ENCODE assay signal across 10 cellular contexts in genomic region chr22:39299829-39300178, GRCh38. TPM values are rescaled to one million over a fixed set of nuclear protein-coding genes. Genes with fewer than 3 reads are reported as not detected.
DNase-seq lines count a peak whose midpoint lies in the region; ATAC-seq and TF ChIP-seq lines count a peak whose summit lies in the region.
"Had no signal": no experiment of that assay in that cellular context is flagged by ENCODE, and none has a peak within 500 bp of the region (broad histone marks: within the 10 kb centered on the region; RNA-seq: fewer than 3 reads in every experiment).

No MANE protein-coding gene starts in this region.

- ATAC-seq in Right ventricle myocardium superior (ENCODE audit: poor library complexity) = peak; percentile 52
- no peak for ATAC-seq in GM21360 (IDR thresholded peaks at IDR 0.05; ENCODE audit: unreplicated experiment)
- ATAC-seq in GM21367 (IDR thresholded peaks at IDR 0.05; ENCODE audit: unreplicated experiment) = no peak

- H3K4me3 ChIP-seq in NT2/D1 (ENCODE audit: insufficient read length, low read depth) (no peak overlapping the region), parathyroid adenoma (ENCODE audit: low read depth, low read length) (no peak overlapping the region)

- H3K4me1 ChIP-seq in NT2/D1 (ENCODE audit: insufficient read depth, insufficient read length) (peaks cover 15% of the 10 kb centered on the region), parathyroid adenoma (peaks cover 13% of the 10 kb centered on the region)

- no peaks in the 10 kb centered on the region for H3K79me2 ChIP-seq in parathyroid adenoma

- H3K9me3 ChIP-seq in NT2/D1 (ENCODE audit: insufficient read depth, low read length) = no peaks in the 10 kb centered on the region
- no peaks in the 10 kb centered on the region for H3K9me3 ChIP-seq in parathyroid adenoma (ENCODE audit: control insufficient read depth, low read length)

- H3K36me3 ChIP-seq in NT2/D1 (ENCODE audit: insufficient read depth, insufficient read length, low read length) (no peaks in the 10 kb centered on the region), parathyroid adenoma (ENCODE audit: control insufficient read depth, insufficient read depth, low read length) (no peaks in the 10 kb centered on the region)

- peak overlapping the region; percentile 56 for H2AFZ ChIP-seq in parathyroid adenoma

- DNase-seq in EL (peak; percentile 67), NT2/D1 (ENCODE audit: low read depth, low spot score) (no peak), Right ventricle myocardium superior (no peak), GM10266 (ENCODE audit: extremely low spot score) (no peak)
- DNase-seq in activated effector memory CD4-positive, alpha-beta T cell treated with anti-CD3 and anti-CD28 coated beads, Interleukin-2, amount 50 U/mL, for 16 hours = no peak
- DNase-seq: stimulated activated CD4-positive, alpha-beta T cell treated with anti-CD3 and anti-CD28 coated beads, Interleukin-15, amount 100 ng/mL, for 24 hours had no signal

- TF ChIP-seq CTCF in parathyroid adenoma (IDR thresholded peaks at IDR 0.05) (no peak), GM10266 (IDR thresholded peaks at IDR 0.05; ENCODE audit: control insufficient read depth, insufficient read depth, low read depth, missing control alignments) (no peak)

- intact Hi-C loops in Right ventricle myocardium superior (cut with DNase I) = loop anchor here (5.0 kb wide), 1 partner anchor 68 kb away; no protein-coding TSS in a partner anchor

- no peak overlapping the region for H3K27ac ChIP-seq in parathyroid adenoma

- no peaks in the 10 kb centered on the region for H3K27me3 ChIP-seq in NT2/D1 (ENCODE audit: insufficient read depth, insufficient read length)
- no peaks in the 10 kb centered on the region for H3K27me3 ChIP-seq in parathyroid adenoma (ENCODE audit: control insufficient read depth, insufficient read depth, low read length)

- peak overlapping the region; percentile 50 for H3K4me2 ChIP-seq in parathyroid adenoma (ENCODE audit: low read length)

- H3K9ac ChIP-seq in NT2/D1 (ENCODE audit: insufficient read length, low read depth) (peak overlapping the region; percentile 67), parathyroid adenoma (no peak overlapping the region)

RNA-seq across cellular contexts. Expression of gene RPL3, which starts 19.6 kb away (rescaled TPM):
- 300 TPM for total RNA-seq in Right ventricle myocardium superior

RNA-seq across cellular contexts. Expression of gene SYNGR1, which starts 50.0 kb away (rescaled TPM):
- total RNA-seq in Right ventricle myocardium superior = 32.2 TPM

RNA-seq across cellular contexts. Expression of gene PDGFB, which starts 55.0 kb away (rescaled TPM):
- total RNA-seq in Right ventricle myocardium superior = 16.2 TPM
- total RNA-seq: NCI-H460 had no signal
